9 cellular contexts compared by ENCODE assay signal in genomic region chr1:197145451-197146029, GRCh38. TPM values are rescaled to one million over a fixed set of nuclear protein-coding genes. Genes with fewer than 3 reads are reported as not detected.
DNase-seq lines count a peak whose midpoint lies in the region; ATAC-seq, FAIRE-seq and TF ChIP-seq lines count a peak whose summit lies in the region.
"Had no signal": no experiment of that assay in that cellular context is flagged by ENCODE, and none has a peak within 500 bp of the region (broad histone marks: within the 10 kb centered on the region; RNA-seq: fewer than 3 reads in every experiment).

No MANE protein-coding gene starts in this region.

- H3K9me3 ChIP-seq in kidney (ENCODE audit: control insufficient read depth in 1 of 2, low read length in 2 of 2), result no peaks in the 10 kb centered on the region
- H3K9me3 ChIP-seq in upper lobe of right lung, result no peaks in the 10 kb centered on the region

- no peaks in the 10 kb centered on the region for H3K9me3 Mint-ChIP-seq in activated CD8-positive, alpha-beta T cell treated with anti-CD3 and anti-CD28 coated beads for 36 hours

- H3K9ac ChIP-seq in kidney (ENCODE audit: low read length in 2 of 2), result no peak overlapping the region

- H3K4me3 Mint-ChIP-seq in activated CD8-positive, alpha-beta T cell treated with anti-CD3 and anti-CD28 coated beads for 36 hours, result peak overlapping the region; percentile 94

- no peak for ATAC-seq in activated CD8-positive, alpha-beta T cell treated with anti-CD3 and anti-CD28 coated beads for 36 hours
- no peak for ATAC-seq in upper lobe of right lung

- H3K27ac ChIP-seq in kidney (ENCODE audit: low read depth in 2 of 2, low read length in 2 of 2), result no peak overlapping the region
- H3K27ac ChIP-seq in upper lobe of right lung, result no peak overlapping the region

- peaks cover 11% of the 10 kb centered on the region for H3K27me3 Mint-ChIP-seq in activated CD8-positive, alpha-beta T cell treated with anti-CD3 and anti-CD28 coated beads for 36 hours

- H3K4me1 ChIP-seq in kidney (ENCODE audit: control insufficient read depth in 1 of 2, insufficient read depth in 1 of 2, low read depth in 1 of 2, low read length in 2 of 2) (peaks cover 0 to 2% of the 10 kb centered on the region in 2 donors), upper lobe of right lung (no peaks in the 10 kb centered on the region)

- H3K4me1 Mint-ChIP-seq in activated CD8-positive, alpha-beta T cell treated with anti-CD3 and anti-CD28 coated beads for 36 hours (ENCODE audit: low read depth), result peaks cover 13% of the 10 kb centered on the region

- DNase-seq in stimulated activated CD4-positive, alpha-beta T cell treated with anti-CD3 and anti-CD28 coated beads, Interleukin-15, amount 100 ng/mL, for 24 hours, result peak; percentile 14
- no peak for DNase-seq in stimulated activated CD4-positive, alpha-beta T cell treated with anti-CD3 and anti-CD28 coated beads, Interleukin-2, amount 100 ng/mL, for 48 hours
- DNase-seq in activated CD8-positive, alpha-beta T cell treated with anti-CD3 and anti-CD28 coated beads for 36 hours, result peak; percentile 20
- DNase-seq in kidney (no peak), upper lobe of right lung (no peak), glomerular visceral epithelial cell (ENCODE audit: extremely low spot score) (no peak), GM12892 (ENCODE audit: insufficient read length) (no peak), Ammon's horn (ENCODE audit: low spot score) (no peak)

- no peak for TF ChIP-seq POLR2A in GM12892 (IDR thresholded peaks at IDR 0.05; ENCODE audit: low read depth, low read length)

- H3K36me3 ChIP-seq in kidney (ENCODE audit: control insufficient read depth in 1 of 2, insufficient read depth in 2 of 2, low read length in 2 of 2) (no peaks in the 10 kb centered on the region), upper lobe of right lung (no peaks in the 10 kb centered on the region)

- FAIRE-seq in kidney (lab: Jason Lieb, UNC) (no peak), GM12892 (lab: Jason Lieb, UNC) (no peak)
- FAIRE-seq: islet of Langerhans had no signal

- intact Hi-C loops in activated CD8-positive, alpha-beta T cell treated with anti-CD3 and anti-CD28 coated beads for 36 hours (cut with micrococcal nuclease), result no loop called here
- intact Hi-C loops in kidney (cut with DNase I) (no loop called here), upper lobe of right lung (cut with DNase I) (no loop called here)

- H3K27ac Mint-ChIP-seq in activated CD8-positive, alpha-beta T cell treated with anti-CD3 and anti-CD28 coated beads for 36 hours, result peak overlapping the region; percentile 99

- no peaks in the 10 kb centered on the region for H3K27me3 ChIP-seq in upper lobe of right lung

- no peak for TF ChIP-seq CTCF in activated CD8-positive, alpha-beta T cell treated with anti-CD3 and anti-CD28 coated beads for 36 hours (IDR thresholded peaks at IDR 0.05)
- TF ChIP-seq CTCF in kidney (IDR thresholded peaks at IDR 0.05; ENCODE audit: borderline replicate concordance, extremely low read depth, insufficient read depth) (no peak), upper lobe of right lung (IDR thresholded peaks at IDR 0.05) (no peak)

- POLR2A ChIA-PET in activated CD8-positive, alpha-beta T cell treated with anti-CD3 and anti-CD28 coated beads for 36 hours (lab: Charles Lee), result no interaction called here

- CTCF ChIA-PET in activated CD8-positive, alpha-beta T cell treated with anti-CD3 and anti-CD28 coated beads for 36 hours (lab: Charles Lee), result no interaction called here

- H3K36me3 Mint-ChIP-seq in activated CD8-positive, alpha-beta T cell treated with anti-CD3 and anti-CD28 coated beads for 36 hours (ENCODE audit: low read depth), result peaks cover 24% of the 10 kb centered on the region

- H3K4me3 ChIP-seq in kidney (ENCODE audit: low read length in 2 of 2), result peak overlapping the region; percentile 94 to 96
- peak overlapping the region; percentile 70 for H3K4me3 ChIP-seq in upper lobe of right lung

RNA-seq across cellular contexts. Expression of gene ASPM, which starts 0.9 kb away (rescaled TPM):
- 10 to 100 TPM; 37.1 to 37.3 TPM for total RNA-seq in activated CD8-positive, alpha-beta T cell treated with anti-CD3 and anti-CD28 coated beads for 36 hours
- total RNA-seq in kidney (0.69 TPM), upper lobe of right lung (0.46 TPM)
- polyA plus RNA-seq in kidney (ENCODE audit: insufficient read depth, low read depth, low replicate concordance), result 0.06 TPM
- polyA plus RNA-seq in GM12892 (2012; ENCODE audit: missing spikeins), result 10.7 TPM

RNA-seq across cellular contexts. Expression of gene ZBTB41, which starts 55.6 kb away (rescaled TPM):
- 1 to 10 TPM; 5.4 to 5.5 TPM for total RNA-seq in activated CD8-positive, alpha-beta T cell treated with anti-CD3 and anti-CD28 coated beads for 36 hours
- 14.3 TPM for total RNA-seq in kidney
- 2.6 TPM for polyA plus RNA-seq in kidney (ENCODE audit: insufficient read depth, low read depth, low replicate concordance)
- 14.5 TPM for total RNA-seq in upper lobe of right lung
- 2.2 TPM for polyA plus RNA-seq in GM12892 (2012; ENCODE audit: missing spikeins)

Comparison
In these comparisons a context has a peak if more than half of its experiments do, and no peak if none do; other contexts are left out.
1. DNase-seq: peak in stimulated activated CD4-positive, alpha-beta T cell treated with anti-CD3 and anti-CD28 coated beads, Interleukin-15, amount 100 ng/mL, for 24 hours (single experiment) and activated CD8-positive, alpha-beta T cell treated with anti-CD3 and anti-CD28 coated beads for 36 hours (single experiment); none in stimulated activated CD4-positive, alpha-beta T cell treated with anti-CD3 and anti-CD28 coated beads, Interleukin-2, amount 100 ng/mL, for 48 hours (0 of 2), kidney (single experiment), upper lobe of right lung (single experiment), glomerular visceral epithelial cell (single experiment), GM12892 (single experiment) and Ammon's horn (single experiment).
2. RNA of gene ASPM, which starts 0.9 kb away (total RNA-seq): 37.1 to 37.3 TPM in activated CD8-positive, alpha-beta T cell treated with anti-CD3 and anti-CD28 coated beads for 36 hours; 0.69 TPM in kidney (single experiment) and 0.46 TPM in upper lobe of right lung (single experiment); every median in the first group is over 10 times any median in the second.